ENCODE assay signal across 1 cellular context in genomic region chr14:31960039-31960438, GRCh38.
TF ChIP-seq lines count a peak whose summit lies in the region.

No MANE protein-coding gene starts in this region.

TF ChIP-seq in IMR-90, 13 proteins besides CTCF, POLR2A, EP300 and RAD21:
- TF ChIP-seq RFX5 (IDR thresholded peaks at IDR 0.05; ENCODE audit: low read depth, low read length) (no peak), MXI1 (IDR thresholded peaks at IDR 0.05; ENCODE audit: borderline replicate concordance, low read depth, low read length) (no peak), MAZ (IDR thresholded peaks at IDR 0.05; ENCODE audit: borderline replicate concordance, low read depth, low read length) (no peak), NFE2L2 (IDR thresholded peaks at IDR 0.05; ENCODE audit: low read depth, low read length) (no peak), CEBPB (IDR thresholded peaks at IDR 0.05; ENCODE audit: low read depth, low read length) (no peak)
